Comparison of ENCODE assay signal across 19 cellular contexts in genomic region chr4:111449657-111450056, GRCh38.
"Had no signal": no experiment of that assay in that cellular context is flagged by ENCODE, and none has a peak within 500 bp of the region (broad histone marks: within the 10 kb centered on the region; RNA-seq: fewer than 3 reads in every experiment).

No MANE protein-coding gene starts in this region.

- H3K27me3 ChIP-seq: heart left ventricle, neural progenitor cell, ovary, stomach, transverse colon had no signal

- DNase-seq: effector memory CD8-positive, alpha-beta T cell; erythroblast; foreskin melanocyte; heart left ventricle; hippocampal formation; kidney glomerular epithelial cell; natural killer cell; nucleus accumbens; ovary; right cardiac atrium; small intestine; stimulated activated CD4-positive, alpha-beta T cell treated with anti-CD3 and anti-CD28 coated beads, Interleukin-12 subunit alpha, Interleukin-12 subunit beta, amount 100 ng/mL, for 4 hours; stimulated activated naive CD4-positive, alpha-beta T cell; stomach; substantia nigra; transverse colon had no signal

- H2AFZ ChIP-seq: neural progenitor cell had no signal

- H3K27ac ChIP-seq: heart left ventricle, neural progenitor cell, ovary, stomach, thoracic aorta, transverse colon had no signal

- ATAC-seq: effector memory CD8-positive, alpha-beta T cell; heart left ventricle; left lobe of liver; natural killer cell; right cardiac atrium had no signal

- H3K4me2 ChIP-seq: neural progenitor cell had no signal

- H3K9me3 ChIP-seq: ovary, stomach, thoracic aorta, transverse colon had no signal

- FAIRE-seq: small intestine had no signal

- H3K9ac ChIP-seq: neural progenitor cell had no signal

- H3K4me1 ChIP-seq: heart left ventricle, stomach had no signal

- H3K4me3 ChIP-seq: heart left ventricle, neural progenitor cell, ovary, stomach, thoracic aorta, transverse colon had no signal

- H3K36me3 ChIP-seq: heart left ventricle, neural progenitor cell, ovary, stomach, thoracic aorta, transverse colon had no signal
